In the genomic region with DNA sequence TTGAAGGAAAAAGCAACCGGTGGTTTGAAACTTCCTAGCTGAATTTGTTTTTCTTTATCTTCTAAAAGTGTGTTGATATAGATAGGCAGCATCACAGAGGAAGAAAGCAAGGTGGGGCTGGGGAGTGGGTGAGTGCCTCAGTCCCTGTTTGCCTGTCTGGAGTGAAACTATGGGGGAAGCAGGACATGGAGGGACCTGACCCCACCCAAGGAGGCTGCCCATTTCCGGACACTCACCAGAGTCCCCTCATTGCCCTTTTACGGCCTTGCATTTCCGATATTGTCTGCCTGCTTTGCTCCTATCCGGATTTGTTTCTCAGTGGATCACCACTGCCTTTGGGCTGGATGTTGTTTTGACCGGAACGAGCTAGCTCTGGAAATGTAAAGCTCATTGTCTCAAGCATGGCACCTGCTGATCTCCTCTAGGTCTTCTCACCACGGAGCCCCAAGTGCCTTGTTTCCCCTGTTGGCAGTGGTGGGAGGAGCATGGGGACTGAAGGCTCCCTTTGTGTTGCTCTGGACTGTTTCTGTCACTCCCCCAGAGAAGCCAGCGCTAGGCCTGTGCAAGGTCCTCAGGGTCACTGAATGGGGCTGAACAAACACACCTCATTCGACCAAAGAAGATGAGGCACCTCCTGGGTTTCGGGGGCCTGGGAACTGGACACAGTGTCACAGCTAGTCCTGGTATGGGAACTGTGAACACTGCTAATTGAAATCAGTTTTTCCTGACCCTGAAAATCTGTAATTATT, we compare ENCODE assay signal across 1 cellular context.
TF ChIP-seq lines count a peak whose summit lies in the region.

No MANE protein-coding gene starts in this region.

TF ChIP-seq in HepG2, 621 proteins besides CTCF, POLR2A, EP300 and RAD21 (continued from another document and continues in another):
- TF ChIP-seq, protein P1, sequence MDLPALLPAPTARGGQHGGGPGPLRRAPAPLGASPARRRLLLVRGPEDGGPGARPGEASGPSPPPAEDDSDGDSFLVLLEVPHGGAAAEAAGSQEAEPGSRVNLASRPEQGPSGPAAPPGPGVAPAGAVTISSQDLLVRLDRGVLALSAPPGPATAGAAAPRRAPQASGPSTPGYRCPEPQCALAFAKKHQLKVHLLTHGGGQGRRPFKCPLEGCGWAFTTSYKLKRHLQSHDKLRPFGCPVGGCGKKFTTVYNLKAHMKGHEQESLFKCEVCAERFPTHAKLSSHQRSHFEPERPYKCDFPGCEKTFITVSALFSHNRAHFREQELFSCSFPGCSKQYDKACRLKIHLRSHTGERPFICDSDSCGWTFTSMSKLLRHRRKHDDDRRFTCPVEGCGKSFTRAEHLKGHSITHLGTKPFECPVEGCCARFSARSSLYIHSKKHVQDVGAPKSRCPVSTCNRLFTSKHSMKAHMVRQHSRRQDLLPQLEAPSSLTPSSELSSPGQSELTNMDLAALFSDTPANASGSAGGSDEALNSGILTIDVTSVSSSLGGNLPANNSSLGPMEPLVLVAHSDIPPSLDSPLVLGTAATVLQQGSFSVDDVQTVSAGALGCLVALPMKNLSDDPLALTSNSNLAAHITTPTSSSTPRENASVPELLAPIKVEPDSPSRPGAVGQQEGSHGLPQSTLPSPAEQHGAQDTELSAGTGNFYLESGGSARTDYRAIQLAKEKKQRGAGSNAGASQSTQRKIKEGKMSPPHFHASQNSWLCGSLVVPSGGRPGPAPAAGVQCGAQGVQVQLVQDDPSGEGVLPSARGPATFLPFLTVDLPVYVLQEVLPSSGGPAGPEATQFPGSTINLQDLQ (CRISPR knock-in tag; IDR thresholded peaks at IDR 0.05): no peak
- TF ChIP-seq RBFOX2 (IDR thresholded peaks at IDR 0.05; ENCODE audit: low read depth, low read length): peak; percentile 66
- TF ChIP-seq ZNF331 (CRISPR knock-in tag; IDR thresholded peaks at IDR 0.05): peak; percentile 74
- no peak for TF ChIP-seq HNRNPUL1 (IDR thresholded peaks at IDR 0.05; ENCODE audit: low read depth, low read length)
- TF ChIP-seq ZNF343 (CRISPR knock-in tag; IDR thresholded peaks at IDR 0.05): peak; percentile 72; the same call in 1 of the 2 replicates
- TF ChIP-seq MTF2 (CRISPR knock-in tag; IDR thresholded peaks at IDR 0.05; ENCODE audit: borderline replicate concordance): no peak
- TF ChIP-seq, protein P2, sequence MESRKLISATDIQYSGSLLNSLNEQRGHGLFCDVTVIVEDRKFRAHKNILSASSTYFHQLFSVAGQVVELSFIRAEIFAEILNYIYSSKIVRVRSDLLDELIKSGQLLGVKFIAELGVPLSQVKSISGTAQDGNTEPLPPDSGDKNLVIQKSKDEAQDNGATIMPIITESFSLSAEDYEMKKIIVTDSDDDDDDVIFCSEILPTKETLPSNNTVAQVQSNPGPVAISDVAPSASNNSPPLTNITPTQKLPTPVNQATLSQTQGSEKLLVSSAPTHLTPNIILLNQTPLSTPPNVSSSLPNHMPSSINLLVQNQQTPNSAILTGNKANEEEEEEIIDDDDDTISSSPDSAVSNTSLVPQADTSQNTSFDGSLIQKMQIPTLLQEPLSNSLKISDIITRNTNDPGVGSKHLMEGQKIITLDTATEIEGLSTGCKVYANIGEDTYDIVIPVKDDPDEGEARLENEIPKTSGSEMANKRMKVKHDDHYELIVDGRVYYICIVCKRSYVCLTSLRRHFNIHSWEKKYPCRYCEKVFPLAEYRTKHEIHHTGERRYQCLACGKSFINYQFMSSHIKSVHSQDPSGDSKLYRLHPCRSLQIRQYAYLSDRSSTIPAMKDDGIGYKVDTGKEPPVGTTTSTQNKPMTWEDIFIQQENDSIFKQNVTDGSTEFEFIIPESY (CRISPR knock-in tag; IDR thresholded peaks at IDR 0.05): peak; percentile 45; the same call in 1 of the 2 replicates
- TF ChIP-seq ZSCAN21 (CRISPR knock-in tag; IDR thresholded peaks at IDR 0.05; ENCODE audit: borderline replicate concordance): peak; percentile 41; the same call in 1 of the 2 replicates
- TF ChIP-seq, protein P3, sequence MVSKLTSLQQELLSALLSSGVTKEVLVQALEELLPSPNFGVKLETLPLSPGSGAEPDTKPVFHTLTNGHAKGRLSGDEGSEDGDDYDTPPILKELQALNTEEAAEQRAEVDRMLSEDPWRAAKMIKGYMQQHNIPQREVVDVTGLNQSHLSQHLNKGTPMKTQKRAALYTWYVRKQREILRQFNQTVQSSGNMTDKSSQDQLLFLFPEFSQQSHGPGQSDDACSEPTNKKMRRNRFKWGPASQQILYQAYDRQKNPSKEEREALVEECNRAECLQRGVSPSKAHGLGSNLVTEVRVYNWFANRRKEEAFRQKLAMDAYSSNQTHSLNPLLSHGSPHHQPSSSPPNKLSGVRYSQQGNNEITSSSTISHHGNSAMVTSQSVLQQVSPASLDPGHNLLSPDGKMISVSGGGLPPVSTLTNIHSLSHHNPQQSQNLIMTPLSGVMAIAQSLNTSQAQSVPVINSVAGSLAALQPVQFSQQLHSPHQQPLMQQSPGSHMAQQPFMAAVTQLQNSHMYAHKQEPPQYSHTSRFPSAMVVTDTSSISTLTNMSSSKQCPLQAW (CRISPR knock-in tag; IDR thresholded peaks at IDR 0.05): no peak
- peak; percentile 90 for TF ChIP-seq XRCC5 (optimal IDR thresholded peaks at IDR 0.05; ENCODE audit: low read length)
- peak; percentile 78 for TF ChIP-seq ZFY (CRISPR knock-in tag; IDR thresholded peaks at IDR 0.05)
- TF ChIP-seq, protein P4, sequence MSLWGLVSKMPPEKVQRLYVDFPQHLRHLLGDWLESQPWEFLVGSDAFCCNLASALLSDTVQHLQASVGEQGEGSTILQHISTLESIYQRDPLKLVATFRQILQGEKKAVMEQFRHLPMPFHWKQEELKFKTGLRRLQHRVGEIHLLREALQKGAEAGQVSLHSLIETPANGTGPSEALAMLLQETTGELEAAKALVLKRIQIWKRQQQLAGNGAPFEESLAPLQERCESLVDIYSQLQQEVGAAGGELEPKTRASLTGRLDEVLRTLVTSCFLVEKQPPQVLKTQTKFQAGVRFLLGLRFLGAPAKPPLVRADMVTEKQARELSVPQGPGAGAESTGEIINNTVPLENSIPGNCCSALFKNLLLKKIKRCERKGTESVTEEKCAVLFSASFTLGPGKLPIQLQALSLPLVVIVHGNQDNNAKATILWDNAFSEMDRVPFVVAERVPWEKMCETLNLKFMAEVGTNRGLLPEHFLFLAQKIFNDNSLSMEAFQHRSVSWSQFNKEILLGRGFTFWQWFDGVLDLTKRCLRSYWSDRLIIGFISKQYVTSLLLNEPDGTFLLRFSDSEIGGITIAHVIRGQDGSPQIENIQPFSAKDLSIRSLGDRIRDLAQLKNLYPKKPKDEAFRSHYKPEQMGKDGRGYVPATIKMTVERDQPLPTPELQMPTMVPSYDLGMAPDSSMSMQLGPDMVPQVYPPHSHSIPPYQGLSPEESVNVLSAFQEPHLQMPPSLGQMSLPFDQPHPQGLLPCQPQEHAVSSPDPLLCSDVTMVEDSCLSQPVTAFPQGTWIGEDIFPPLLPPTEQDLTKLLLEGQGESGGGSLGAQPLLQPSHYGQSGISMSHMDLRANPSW (CRISPR knock-in tag; IDR thresholded peaks at IDR 0.05; ENCODE audit: borderline replicate concordance): no peak
- TF ChIP-seq, protein P5, sequence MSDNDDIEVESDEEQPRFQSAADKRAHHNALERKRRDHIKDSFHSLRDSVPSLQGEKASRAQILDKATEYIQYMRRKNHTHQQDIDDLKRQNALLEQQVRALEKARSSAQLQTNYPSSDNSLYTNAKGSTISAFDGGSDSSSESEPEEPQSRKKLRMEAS (IDR thresholded peaks at IDR 0.05): peak; percentile 65
- TF ChIP-seq SRSF4 (IDR thresholded peaks at IDR 0.05; ENCODE audit: low read depth, low read length, poor library complexity, severe bottlenecking): no peak
- TF ChIP-seq ZNF124 (CRISPR knock-in tag; IDR thresholded peaks at IDR 0.05): peak; percentile 31; the same call in 1 of the 2 replicates
- no peak for TF ChIP-seq ATAD3A (CRISPR knock-in tag; IDR thresholded peaks at IDR 0.05)
- TF ChIP-seq ZNF17 (CRISPR knock-in tag; IDR thresholded peaks at IDR 0.05): no peak
- no peak for TF ChIP-seq PLRG1 (conservative IDR thresholded peaks at IDR 0.05)
- TF ChIP-seq, protein P6, sequence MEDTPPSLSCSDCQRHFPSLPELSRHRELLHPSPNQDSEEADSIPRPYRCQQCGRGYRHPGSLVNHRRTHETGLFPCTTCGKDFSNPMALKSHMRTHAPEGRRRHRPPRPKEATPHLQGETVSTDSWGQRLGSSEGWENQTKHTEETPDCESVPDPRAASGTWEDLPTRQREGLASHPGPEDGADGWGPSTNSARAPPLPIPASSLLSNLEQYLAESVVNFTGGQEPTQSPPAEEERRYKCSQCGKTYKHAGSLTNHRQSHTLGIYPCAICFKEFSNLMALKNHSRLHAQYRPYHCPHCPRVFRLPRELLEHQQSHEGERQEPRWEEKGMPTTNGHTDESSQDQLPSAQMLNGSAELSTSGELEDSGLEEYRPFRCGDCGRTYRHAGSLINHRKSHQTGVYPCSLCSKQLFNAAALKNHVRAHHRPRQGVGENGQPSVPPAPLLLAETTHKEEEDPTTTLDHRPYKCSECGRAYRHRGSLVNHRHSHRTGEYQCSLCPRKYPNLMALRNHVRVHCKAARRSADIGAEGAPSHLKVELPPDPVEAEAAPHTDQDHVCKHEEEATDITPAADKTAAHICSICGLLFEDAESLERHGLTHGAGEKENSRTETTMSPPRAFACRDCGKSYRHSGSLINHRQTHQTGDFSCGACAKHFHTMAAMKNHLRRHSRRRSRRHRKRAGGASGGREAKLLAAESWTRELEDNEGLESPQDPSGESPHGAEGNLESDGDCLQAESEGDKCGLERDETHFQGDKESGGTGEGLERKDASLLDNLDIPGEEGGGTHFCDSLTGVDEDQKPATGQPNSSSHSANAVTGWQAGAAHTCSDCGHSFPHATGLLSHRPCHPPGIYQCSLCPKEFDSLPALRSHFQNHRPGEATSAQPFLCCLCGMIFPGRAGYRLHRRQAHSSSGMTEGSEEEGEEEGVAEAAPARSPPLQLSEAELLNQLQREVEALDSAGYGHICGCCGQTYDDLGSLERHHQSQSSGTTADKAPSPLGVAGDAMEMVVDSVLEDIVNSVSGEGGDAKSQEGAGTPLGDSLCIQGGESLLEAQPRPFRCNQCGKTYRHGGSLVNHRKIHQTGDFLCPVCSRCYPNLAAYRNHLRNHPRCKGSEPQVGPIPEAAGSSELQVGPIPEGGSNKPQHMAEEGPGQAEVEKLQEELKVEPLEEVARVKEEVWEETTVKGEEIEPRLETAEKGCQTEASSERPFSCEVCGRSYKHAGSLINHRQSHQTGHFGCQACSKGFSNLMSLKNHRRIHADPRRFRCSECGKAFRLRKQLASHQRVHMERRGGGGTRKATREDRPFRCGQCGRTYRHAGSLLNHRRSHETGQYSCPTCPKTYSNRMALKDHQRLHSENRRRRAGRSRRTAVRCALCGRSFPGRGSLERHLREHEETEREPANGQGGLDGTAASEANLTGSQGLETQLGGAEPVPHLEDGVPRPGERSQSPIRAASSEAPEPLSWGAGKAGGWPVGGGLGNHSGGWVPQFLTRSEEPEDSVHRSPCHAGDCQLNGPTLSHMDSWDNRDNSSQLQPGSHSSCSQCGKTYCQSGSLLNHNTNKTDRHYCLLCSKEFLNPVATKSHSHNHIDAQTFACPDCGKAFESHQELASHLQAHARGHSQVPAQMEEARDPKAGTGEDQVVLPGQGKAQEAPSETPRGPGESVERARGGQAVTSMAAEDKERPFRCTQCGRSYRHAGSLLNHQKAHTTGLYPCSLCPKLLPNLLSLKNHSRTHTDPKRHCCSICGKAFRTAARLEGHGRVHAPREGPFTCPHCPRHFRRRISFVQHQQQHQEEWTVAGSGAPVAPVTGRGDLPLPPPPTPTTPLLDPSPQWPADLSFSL (CRISPR knock-in tag; IDR thresholded peaks at IDR 0.05): no peak
- no peak for TF ChIP-seq ZNF781 (CRISPR knock-in tag; IDR thresholded peaks at IDR 0.05; ENCODE audit: borderline replicate concordance, not compliant biosample characterization)
- TF ChIP-seq FOXJ3 (CRISPR knock-in tag; IDR thresholded peaks at IDR 0.05; ENCODE audit: borderline replicate concordance): peak; percentile 65; the same call in 1 of the 2 replicates
- TF ChIP-seq ZNF441 (CRISPR knock-in tag; IDR thresholded peaks at IDR 0.05; ENCODE audit: borderline replicate concordance): no peak
- 0 out of 2 replicates have a peak, but pooled peaks have one; percentile 16 for TF ChIP-seq ZNF232 (CRISPR knock-in tag; IDR thresholded peaks at IDR 0.05; ENCODE audit: borderline replicate concordance)
